In the genomic region with DNA sequence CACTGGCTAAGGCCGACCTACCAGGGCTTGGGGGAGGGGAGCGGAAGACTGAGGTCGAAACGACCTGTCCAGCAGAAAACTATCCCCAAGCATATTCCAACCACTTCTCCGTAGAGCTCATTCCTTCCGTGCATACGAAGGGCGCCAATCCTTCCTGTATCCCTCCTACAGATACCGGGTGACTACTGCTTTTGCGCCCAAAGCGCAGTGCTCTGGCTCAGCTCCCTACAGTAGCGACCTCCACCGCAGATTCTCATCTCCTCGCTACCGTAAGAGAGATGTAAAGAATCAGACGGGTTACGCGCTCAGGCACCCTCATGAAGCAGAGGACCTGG, we compare ENCODE assay signal across 16 cellular contexts. TPM values are rescaled to one million over a fixed set of nuclear protein-coding genes. Genes with fewer than 3 reads are reported as not detected.
A peak's percentile ranks its signal among the peaks of the same experiment; 100 is the strongest.
DNase-seq lines count a peak whose midpoint lies in the region; TF ChIP-seq lines count a peak whose summit lies in the region.
"Had no signal": no experiment of that assay in that cellular context is flagged by ENCODE, and none has a peak within 500 bp of the region (broad histone marks: within the 10 kb centered on the region; RNA-seq: fewer than 3 reads in every experiment).

No MANE protein-coding gene starts in this region.

- peaks cover 85% of the 10 kb centered on the region for H3K4me1 Mint-ChIP-seq in endothelial cell (ENCODE audit: unreplicated experiment)
- peaks cover 65% of the 10 kb centered on the region for H3K4me1 Mint-ChIP-seq in neural progenitor cell

- H4K20me1 ChIP-seq in Karpas-422 (ENCODE audit: insufficient read depth, low read depth, low read length) (peaks cover 36% of the 10 kb centered on the region), neural progenitor cell (ENCODE audit: low read depth) (peaks cover 61% of the 10 kb centered on the region)

- H3K27me3 ChIP-seq in Karpas-422 (ENCODE audit: low read length) (no peaks in the 10 kb centered on the region), neural progenitor cell (no peaks in the 10 kb centered on the region), ovary (no peaks in the 10 kb centered on the region)

- TF ChIP-seq CTCF in endothelial cell (IDR thresholded peaks at IDR 0.05; ENCODE audit: unreplicated experiment) (no peak), neural progenitor cell (IDR thresholded peaks at IDR 0.05) (no peak), ovary (IDR thresholded peaks at IDR 0.05) (no peak)

- intact Hi-C loops in ovary (cut with DNase I): loop anchor here in 3 of 4 donors (5.0 to 10.0 kb wide), 4 partner anchors 116 to 1347 kb away; no protein-coding TSS in a partner anchor

- H2AFZ ChIP-seq in Karpas-422 (ENCODE audit: low read length): no peak overlapping the region
- no peak overlapping the region for H2AFZ ChIP-seq in neural progenitor cell (replicated peaks)

- H3K27ac ChIP-seq in Karpas-422 (ENCODE audit: low read length): no peak overlapping the region
- no peak overlapping the region for H3K27ac ChIP-seq in neural progenitor cell
- H3K27ac ChIP-seq in ovary: no peak overlapping the region
- H3K27ac ChIP-seq: thoracic aorta had no signal

- H3K36me3 Mint-ChIP-seq in endothelial cell (ENCODE audit: low read depth, unreplicated experiment): peaks cover 42% of the 10 kb centered on the region
- peaks cover 40% of the 10 kb centered on the region for H3K36me3 Mint-ChIP-seq in neural progenitor cell

- H3K4me3 Mint-ChIP-seq in endothelial cell (ENCODE audit: unreplicated experiment): peak overlapping the region; percentile 31
- H3K4me3 Mint-ChIP-seq in neural progenitor cell: peak overlapping the region; percentile 90

- H3F3A ChIP-seq in neural progenitor cell (ENCODE audit: low read depth): peaks cover 19% of the 10 kb centered on the region

- H3K4me3 ChIP-seq in Karpas-422 (ENCODE audit: low read length) (no peak overlapping the region), neural progenitor cell (no peak overlapping the region), ovary (no peak overlapping the region)

- DNase-seq in D341Med (ENCODE audit: low spot score) (peak; percentile 10), Karpas-422 (no peak), endothelial cell (ENCODE audit: low spot score) (no peak), neural progenitor cell (ENCODE audit: low spot score) (no peak), ovary (no peak), NCI-H1092 (lab: John Stamatoyannopoulos, UW) (no peak), NCI-H187 (lab: John Stamatoyannopoulos, UW) (no peak), NCI-H1417 (lab: John Stamatoyannopoulos, UW) (no peak)
- DNase-seq: aorta; CD4-positive, CD25-positive, alpha-beta regulatory T cell; NCI-H2227 treated with DMSO at 0.1 percent for 48 hours; OCI-M1; T-helper 17 cell had no signal

- no peak for TF ChIP-seq EP300 in ovary (IDR thresholded peaks at IDR 0.05)

- H3K27me3 Mint-ChIP-seq in endothelial cell (ENCODE audit: unreplicated experiment) (peaks cover 8% of the 10 kb centered on the region), neural progenitor cell (ENCODE audit: insufficient read depth, low read depth) (peaks cover 2% of the 10 kb centered on the region)
- H3K27me3 Mint-ChIP-seq: CD4-positive, CD25-positive, alpha-beta regulatory T cell; T-helper 17 cell had no signal

- H3K9me3 Mint-ChIP-seq in endothelial cell (ENCODE audit: unreplicated experiment) (no peaks in the 10 kb centered on the region), neural progenitor cell (peaks cover 15% of the 10 kb centered on the region)
- H3K9me3 Mint-ChIP-seq: CD4-positive, CD25-positive, alpha-beta regulatory T cell had no signal

- H3K4me2 ChIP-seq in Karpas-422 (ENCODE audit: low read depth, low read length, poor library complexity, severe bottlenecking): peak overlapping the region; percentile 12
- no peak overlapping the region for H3K4me2 ChIP-seq in neural progenitor cell

- H3K4me1 ChIP-seq in Karpas-422 (ENCODE audit: low read length): peaks cover 33% of the 10 kb centered on the region
- peaks cover 33% of the 10 kb centered on the region for H3K4me1 ChIP-seq in neural progenitor cell
- H3K4me1 ChIP-seq in ovary (ENCODE audit: insufficient read depth): peaks cover 14% of the 10 kb centered on the region

- H3K9ac ChIP-seq in Karpas-422 (ENCODE audit: low read length) (no peak overlapping the region), neural progenitor cell (no peak overlapping the region)

- no peak for TF ChIP-seq POLR2A in ovary (IDR thresholded peaks at IDR 0.05)

- 83 to 89% (median 88%) methylated on average over 18 of the region's 18 CpGs for WGBS in ovary, 3 donors

- H3K79me2 ChIP-seq in Karpas-422 (ENCODE audit: low read length): peaks cover 88% of the 10 kb centered on the region
- peaks cover 93% of the 10 kb centered on the region for H3K79me2 ChIP-seq in neural progenitor cell (ENCODE audit: low read depth)

- no peaks in the 10 kb centered on the region for H3K9me2 ChIP-seq in Karpas-422 (replicated peaks; ENCODE audit: insufficient read depth, low read length)

- H3K27ac Mint-ChIP-seq in endothelial cell (ENCODE audit: unreplicated experiment) (peak overlapping the region; percentile 86), neural progenitor cell (peak overlapping the region; percentile 40)
- H3K27ac Mint-ChIP-seq: T-helper 17 cell had no signal

- H3K9me3 ChIP-seq in Karpas-422 (ENCODE audit: low read length): no peaks in the 10 kb centered on the region
- peaks cover 5% of the 10 kb centered on the region for H3K9me3 ChIP-seq in neural progenitor cell (ENCODE audit: low read depth)
- H3K9me3 ChIP-seq in ovary: no peaks in the 10 kb centered on the region
- H3K9me3 ChIP-seq: thoracic aorta had no signal

- H3K36me3 ChIP-seq in Karpas-422 (ENCODE audit: insufficient read depth, low read length): peaks cover 14% of the 10 kb centered on the region; the same call in 1 of the 2 replicates
- no peaks in the 10 kb centered on the region for H3K36me3 ChIP-seq in neural progenitor cell
- H3K36me3 ChIP-seq in ovary: no peaks in the 10 kb centered on the region

RNA-seq across cellular contexts. Expression of gene NNAT, which starts 0.7 kb away (rescaled TPM):
- not detected in 2 replicates for total RNA-seq in Karpas-422 (2014; rRNA removed; shearing (Covaris generic); ENCODE audit: low replicate concordance)
- 0.54 TPM for total RNA-seq in endothelial cell (ENCODE audit: unreplicated experiment)
- 0.37 TPM in 1 of 2 replicates, not detected in the other for total RNA-seq in neural progenitor cell (ENCODE audit: low replicate concordance)
- 1 to 10 TPM in 1 of 7 donors, under 1 TPM in 4, not detected in 2; 0.25 to 4.7 (median 0.45) TPM for total RNA-seq in ovary
- polyA plus RNA-seq in ovary: under 1 TPM; 0.30 to 0.69 TPM
- total RNA-seq: CD4-positive, CD25-positive, alpha-beta regulatory T cell; lung microvascular endothelial cell; M059J; T-helper 17 cell had no signal
- polyA plus RNA-seq: CD4-positive, CD25-positive, alpha-beta regulatory T cell had no signal

RNA-seq across cellular contexts. Expression of gene BLCAP, which starts 7.3 kb away (rescaled TPM):
- total RNA-seq in Karpas-422 (2014; rRNA removed; shearing (Covaris generic); ENCODE audit: low replicate concordance): 119 TPM in 2 replicates
- total RNA-seq in endothelial cell (ENCODE audit: unreplicated experiment) (178 TPM), neural progenitor cell (ENCODE audit: low replicate concordance) (46.4 and 74.3 TPM in 2 replicates), ovary (100 to 1,000 TPM in 1 of 7 donors, 10 to 100 TPM in 6; 27.7 to 147 (median 62.0) TPM)
- 10 to 100 TPM; 60.2 to 87.5 TPM for polyA plus RNA-seq in ovary
